ENCODE assay signal across 8 cellular contexts in the genomic region with DNA sequence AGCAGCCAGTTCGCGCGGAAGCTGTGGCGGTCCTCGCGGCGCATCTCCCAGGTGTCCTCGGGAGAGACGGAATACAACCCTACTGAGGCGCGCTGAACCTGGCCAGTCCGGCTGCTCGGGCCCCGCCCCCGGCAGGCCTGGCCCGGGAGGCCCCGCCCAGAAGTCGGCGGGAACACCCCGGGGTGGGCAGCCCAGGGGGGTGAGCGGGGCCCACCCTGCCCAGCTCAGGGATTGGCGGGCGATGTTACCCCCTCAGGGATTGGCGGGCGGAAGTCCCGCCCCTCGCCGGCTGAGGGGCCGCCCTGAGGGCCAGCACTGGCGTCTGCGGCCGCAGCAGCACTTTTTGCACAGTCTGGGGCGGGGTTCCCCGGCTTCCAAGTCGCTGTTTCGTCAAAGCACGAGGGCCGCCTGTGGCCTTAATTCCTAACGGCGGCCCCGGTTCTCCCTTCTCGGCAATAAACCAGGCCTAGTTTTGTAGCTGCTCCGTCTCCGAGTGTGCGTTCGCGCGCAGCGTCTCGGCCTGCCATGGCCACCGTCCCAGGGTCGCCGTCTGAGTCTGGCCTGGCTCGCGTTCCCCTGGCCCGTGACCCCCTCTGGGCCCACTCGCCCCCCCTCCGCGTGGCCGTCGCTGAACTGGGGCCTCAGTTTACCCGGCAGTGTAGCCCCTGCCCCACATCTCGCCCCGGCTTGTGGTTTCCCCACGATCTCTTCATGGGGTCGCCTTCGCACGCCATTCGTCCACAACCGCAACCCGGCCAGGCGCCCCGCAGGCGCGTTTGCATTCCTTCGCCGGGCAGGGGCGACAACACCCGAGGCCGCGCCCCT. TPM values are rescaled to one million over a fixed set of nuclear protein-coding genes. Genes with fewer than 3 reads are reported as not detected.
DNase-seq lines count a peak whose midpoint lies in the region; ATAC-seq and TF ChIP-seq lines count a peak whose summit lies in the region.

No MANE protein-coding gene starts in this region.

- intact Hi-C loops in activated T-helper 2 cell treated with anti-CD3 and anti-CD28 coated beads, Interferon-gamma antibody, Interleukin-2, Interleukin-4, amounts not matched to agents 10 μg/mL and 5 μg/mL and 100 μg/mL, durations not matched to agents 14 hours and 24 hours and 36 hours (cut with micrococcal nuclease) = loop anchor here (10.0 kb wide), 2 partner anchors 155 to 375 kb away; a partner anchor contains a TSS

- peak; percentile 45 for TF ChIP-seq POLR2A in GM15510 (IDR thresholded peaks at IDR 0.05; ENCODE audit: borderline replicate concordance, extremely low read depth, insufficient read length)

- H3K36me3 Mint-ChIP-seq in activated T-helper 2 cell treated with anti-CD3 and anti-CD28 coated beads, Interferon-gamma antibody, Interleukin-2, Interleukin-4, amounts not matched to agents 10 μg/mL and 5 μg/mL and 100 μg/mL, durations not matched to agents 14 hours and 24 hours and 36 hours (ENCODE audit: low read depth) = peaks cover 49% of the 10 kb centered on the region
- peaks cover 8% of the 10 kb centered on the region for H3K36me3 Mint-ChIP-seq in nephron progenitor cell (ENCODE audit: low read depth)

- ATAC-seq in HG02852 (IDR thresholded peaks at IDR 0.05; ENCODE audit: unreplicated experiment) (peak; percentile 76), GM18870 (IDR thresholded peaks at IDR 0.05; ENCODE audit: unreplicated experiment) (no peak)
- peak; percentile 92 for ATAC-seq in stimulated activated naive CD8-positive, alpha-beta T cell treated with anti-CD3 and anti-CD28 coated beads, Interleukin-15, amount 100 ng/mL, for 72 hours

- no peak for TF ChIP-seq CTCF in nephron progenitor cell (IDR thresholded peaks at IDR 0.05)

- H3K9me3 Mint-ChIP-seq in activated T-helper 2 cell treated with anti-CD3 and anti-CD28 coated beads, Interferon-gamma antibody, Interleukin-2, Interleukin-4, amounts not matched to agents 10 μg/mL and 5 μg/mL and 100 μg/mL, durations not matched to agents 14 hours and 24 hours and 36 hours = no peaks in the 10 kb centered on the region
- no peaks in the 10 kb centered on the region for H3K9me3 Mint-ChIP-seq in nephron progenitor cell
- no peaks in the 10 kb centered on the region for H3K9me3 Mint-ChIP-seq in stimulated activated naive CD8-positive, alpha-beta T cell treated with anti-CD3 and anti-CD28 coated beads, Interleukin-15, amount 100 ng/mL, for 72 hours

- DNase-seq in NCI-H82 treated with DMSO at 0.1 percent for 48 hours (lab: John Stamatoyannopoulos, UW; ENCODE audit: unreplicated experiment) (peak; percentile 65), fibroblast of the conjunctiva (ENCODE audit: low read depth) (peak; percentile 88), nephron progenitor cell (peak; percentile 87)
- DNase-seq in activated T-helper 2 cell treated with anti-CD3 and anti-CD28 coated beads, Interferon-gamma antibody, Interleukin-2, Interleukin-4, amounts not matched to agents 10 μg/mL and 5 μg/mL and 100 μg/mL, durations not matched to agents 14 hours and 24 hours and 36 hours (ENCODE audit: low spot score) = peak; percentile 50
- DNase-seq in stimulated activated naive CD8-positive, alpha-beta T cell treated with anti-CD3 and anti-CD28 coated beads, Interleukin-15, amount 100 ng/mL, for 72 hours = peak; percentile 87 to 88

- H3K4me3 Mint-ChIP-seq in activated T-helper 2 cell treated with anti-CD3 and anti-CD28 coated beads, Interferon-gamma antibody, Interleukin-2, Interleukin-4, amounts not matched to agents 10 μg/mL and 5 μg/mL and 100 μg/mL, durations not matched to agents 14 hours and 24 hours and 36 hours (ENCODE audit: low read depth) = no peak overlapping the region
- peak overlapping the region; percentile 78 for H3K4me3 Mint-ChIP-seq in nephron progenitor cell
- peak overlapping the region; percentile 54 to 89 for H3K4me3 Mint-ChIP-seq in stimulated activated naive CD8-positive, alpha-beta T cell treated with anti-CD3 and anti-CD28 coated beads, Interleukin-15, amount 100 ng/mL, for 72 hours

- H3K27ac Mint-ChIP-seq in activated T-helper 2 cell treated with anti-CD3 and anti-CD28 coated beads, Interferon-gamma antibody, Interleukin-2, Interleukin-4, amounts not matched to agents 10 μg/mL and 5 μg/mL and 100 μg/mL, durations not matched to agents 14 hours and 24 hours and 36 hours = no peak overlapping the region
- H3K27ac Mint-ChIP-seq in nephron progenitor cell = peak overlapping the region; percentile 89
- H3K27ac Mint-ChIP-seq in stimulated activated naive CD8-positive, alpha-beta T cell treated with anti-CD3 and anti-CD28 coated beads, Interleukin-15, amount 100 ng/mL, for 72 hours = peak overlapping the region; percentile 54 to 98

- no peaks in the 10 kb centered on the region for H3K4me1 Mint-ChIP-seq in activated T-helper 2 cell treated with anti-CD3 and anti-CD28 coated beads, Interferon-gamma antibody, Interleukin-2, Interleukin-4, amounts not matched to agents 10 μg/mL and 5 μg/mL and 100 μg/mL, durations not matched to agents 14 hours and 24 hours and 36 hours (ENCODE audit: low read depth)
- peaks cover 10% of the 10 kb centered on the region for H3K4me1 Mint-ChIP-seq in nephron progenitor cell
- peaks cover 36% of the 10 kb centered on the region for H3K4me1 Mint-ChIP-seq in stimulated activated naive CD8-positive, alpha-beta T cell treated with anti-CD3 and anti-CD28 coated beads, Interleukin-15, amount 100 ng/mL, for 72 hours

- no peaks in the 10 kb centered on the region for H3K27me3 Mint-ChIP-seq in activated T-helper 2 cell treated with anti-CD3 and anti-CD28 coated beads, Interferon-gamma antibody, Interleukin-2, Interleukin-4, amounts not matched to agents 10 μg/mL and 5 μg/mL and 100 μg/mL, durations not matched to agents 14 hours and 24 hours and 36 hours (ENCODE audit: low read depth)
- H3K27me3 Mint-ChIP-seq in nephron progenitor cell (ENCODE audit: low read depth, poor library complexity) = peaks cover 5% of the 10 kb centered on the region
- H3K27me3 Mint-ChIP-seq in stimulated activated naive CD8-positive, alpha-beta T cell treated with anti-CD3 and anti-CD28 coated beads, Interleukin-15, amount 100 ng/mL, for 72 hours = no peaks in the 10 kb centered on the region

RNA-seq across cellular contexts. Expression of a gene that starts 30.0 kb away (rescaled TPM):
- 120 and 129 TPM in 2 replicates for total RNA-seq in activated T-helper 2 cell treated with anti-CD3 and anti-CD28 coated beads, Interferon-gamma antibody, Interleukin-2, Interleukin-4, amounts not matched to agents 10 μg/mL and 5 μg/mL and 100 μg/mL, durations not matched to agents 14 hours and 24 hours and 36 hours

RNA-seq across cellular contexts. Expression of a gene that starts 32.9 kb away (rescaled TPM):
- total RNA-seq in activated T-helper 2 cell treated with anti-CD3 and anti-CD28 coated beads, Interferon-gamma antibody, Interleukin-2, Interleukin-4, amounts not matched to agents 10 μg/mL and 5 μg/mL and 100 μg/mL, durations not matched to agents 14 hours and 24 hours and 36 hours = 65.3 and 69.2 TPM in 2 replicates
